In the genomic region with DNA sequence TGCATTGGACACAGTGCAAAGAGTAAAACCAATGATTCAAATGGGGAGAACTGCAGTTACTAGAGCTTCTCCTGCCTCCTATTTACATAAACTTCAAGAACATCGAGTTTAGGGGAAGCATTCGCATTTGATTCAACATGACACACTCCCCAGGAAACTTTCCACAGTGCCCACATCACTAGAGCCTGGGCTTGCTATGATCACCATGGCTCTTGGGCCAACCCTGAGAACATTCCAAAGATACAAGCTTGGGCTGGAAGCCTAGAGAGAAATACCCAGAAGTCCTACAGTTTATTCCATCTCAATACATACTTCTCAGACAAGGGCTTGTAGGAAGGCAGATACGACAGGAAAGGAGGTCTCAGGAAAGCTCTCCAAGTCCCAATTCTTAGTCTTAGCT, we compare ENCODE assay signal across 14 cellular contexts.
"Had no signal": no experiment of that assay in that cellular context is flagged by ENCODE, and none has a peak within 500 bp of the region (broad histone marks: within the 10 kb centered on the region; RNA-seq: fewer than 3 reads in every experiment).

No MANE protein-coding gene starts in this region.

- H3K4me1 ChIP-seq: colonic mucosa had no signal

- H3K4me2 ChIP-seq: smooth muscle cell had no signal

- H3K27me3 ChIP-seq: ascending aorta, colonic mucosa, gastrocnemius medialis had no signal

- H3K27ac ChIP-seq: ascending aorta, colonic mucosa, gastrocnemius medialis had no signal

- H3K4me3 Mint-ChIP-seq: activated naive CD8-positive, alpha-beta T cell treated with anti-CD3 and anti-CD28 coated beads for 36 hours; memory B cell; natural killer cell treated with Interleukin-12 subunit alpha and Interleukin-12 subunit beta and Interleukin-15 and Interleukin-18, amount 100 ng/mL, for 72 hours had no signal

- H3K36me3 Mint-ChIP-seq: activated naive CD8-positive, alpha-beta T cell treated with anti-CD3 and anti-CD28 coated beads for 36 hours; natural killer cell treated with Interleukin-12 subunit alpha and Interleukin-12 subunit beta and Interleukin-15 and Interleukin-18, amount 100 ng/mL, for 72 hours had no signal

- DNase-seq: activated gamma-delta T cell treated with Interleukin-2 at 50 U/mL for 16 hours; activated naive CD8-positive, alpha-beta T cell treated with anti-CD3 and anti-CD28 coated beads for 36 hours; colonic mucosa; effector CD4-positive, alpha-beta T cell; gastrocnemius medialis; islet precursor cell; occipital lobe; stimulated activated naive CD4-positive, alpha-beta T cell had no signal

- H3K9me3 Mint-ChIP-seq: activated naive CD8-positive, alpha-beta T cell treated with anti-CD3 and anti-CD28 coated beads for 36 hours; memory B cell; natural killer cell treated with Interleukin-12 subunit alpha and Interleukin-12 subunit beta and Interleukin-15 and Interleukin-18, amount 100 ng/mL, for 72 hours had no signal

- ATAC-seq: gastrocnemius medialis; left lobe of liver; natural killer cell treated with Interleukin-12 subunit alpha and Interleukin-12 subunit beta and Interleukin-15 and Interleukin-18, amount 100 ng/mL, for 72 hours had no signal

- H3K9me3 ChIP-seq: ascending aorta, colonic mucosa, gastrocnemius medialis had no signal

- H3K27ac Mint-ChIP-seq: activated naive CD8-positive, alpha-beta T cell treated with anti-CD3 and anti-CD28 coated beads for 36 hours; progenitor cell of endocrine pancreas had no signal

- H3K27me3 Mint-ChIP-seq: activated naive CD8-positive, alpha-beta T cell treated with anti-CD3 and anti-CD28 coated beads for 36 hours; memory B cell; progenitor cell of endocrine pancreas had no signal

- H3K4me3 ChIP-seq: ascending aorta, colonic mucosa, gastrocnemius medialis, smooth muscle cell had no signal

- H3K36me3 ChIP-seq: ascending aorta, colonic mucosa, gastrocnemius medialis had no signal
